In genomic region chr6:120993929-120994572, GRCh38 we compare ENCODE assay signal across 6 cellular contexts.
"Had no signal": no experiment of that assay in that cellular context is flagged by ENCODE, and none has a peak within 500 bp of the region (broad histone marks: within the 10 kb centered on the region; RNA-seq: fewer than 3 reads in every experiment).

No MANE protein-coding gene starts in this region.

- H3K4me2 ChIP-seq: GM23338 had no signal

- FAIRE-seq: H1, H54 had no signal

- H3K27ac ChIP-seq: HL-60 had no signal

- ATAC-seq: GM23338 had no signal

- DNase-seq: H9, KBM-7 had no signal

- H3K4me3 ChIP-seq: GM23338 had no signal

- H2AFZ ChIP-seq: GM23338 had no signal
